16 cellular contexts compared by ENCODE assay signal in genomic region chr15:90540768-90541167, GRCh38. TPM values are rescaled to one million over a fixed set of nuclear protein-coding genes. Genes with fewer than 3 reads are reported as not detected.
DNase-seq lines count a peak whose midpoint lies in the region; ATAC-seq and TF ChIP-seq lines count a peak whose summit lies in the region.
"Had no signal": no experiment of that assay in that cellular context is flagged by ENCODE, and none has a peak within 500 bp of the region (broad histone marks: within the 10 kb centered on the region; RNA-seq: fewer than 3 reads in every experiment).

No MANE protein-coding gene starts in this region.

- peak overlapping the region; percentile 23 for H3K4me3 Mint-ChIP-seq in activated naive CD4-positive, alpha-beta T cell treated with anti-CD3 and anti-CD28 coated beads, Interleukin-2, amount 50 U/mL, for 24 hours
- peak overlapping the region; percentile 15 for H3K4me3 Mint-ChIP-seq in activated T-helper 2 cell treated with anti-CD3 and anti-CD28 coated beads, Interferon-gamma antibody, Interleukin-2, Interleukin-4, amounts not matched to agents 10 μg/mL and 5 μg/mL and 100 μg/mL, durations not matched to agents 14 hours and 24 hours and 36 hours (ENCODE audit: low read depth)
- peak overlapping the region in 7 of 10 donors; percentile 48 to 83 (median 53) for H3K4me3 Mint-ChIP-seq in naive thymus-derived CD8-positive, alpha-beta T cell
- H3K4me3 Mint-ChIP-seq in MCF 10A (ENCODE audit: unreplicated experiment) = no peak overlapping the region

- H3K9me3 Mint-ChIP-seq in activated naive CD4-positive, alpha-beta T cell treated with anti-CD3 and anti-CD28 coated beads, Interleukin-2, amount 50 U/mL, for 24 hours = no peaks in the 10 kb centered on the region
- no peaks in the 10 kb centered on the region for H3K9me3 Mint-ChIP-seq in activated T-helper 2 cell treated with anti-CD3 and anti-CD28 coated beads, Interferon-gamma antibody, Interleukin-2, Interleukin-4, amounts not matched to agents 10 μg/mL and 5 μg/mL and 100 μg/mL, durations not matched to agents 14 hours and 24 hours and 36 hours
- no peaks in the 10 kb centered on the region for H3K9me3 Mint-ChIP-seq in naive thymus-derived CD8-positive, alpha-beta T cell
- no peaks in the 10 kb centered on the region for H3K9me3 Mint-ChIP-seq in MCF 10A (ENCODE audit: unreplicated experiment)

- TF ChIP-seq RAD21 in SK-N-SH (IDR thresholded peaks at IDR 0.05; ENCODE audit: low read length) = no peak

- BruUV-seq in MCF 10A (replicated peaks; lab: Mats Ljungman, UMichigan) = no TSS peak

- no peaks in the 10 kb centered on the region for H3K27me3 ChIP-seq in SK-N-SH (ENCODE audit: insufficient read depth)
- H3K27me3 ChIP-seq: BLaER1 had no signal

- H3K4me2 ChIP-seq in SK-N-SH = no peak overlapping the region
- H3K4me2 ChIP-seq: BLaER1 had no signal

- no peak overlapping the region for H3K9ac ChIP-seq in SK-N-SH
- H3K9ac ChIP-seq: BLaER1 had no signal

- DNase-seq in SK-N-SH (peak; percentile 43), MCF 10A (ENCODE audit: unreplicated experiment) (no peak), AG20443 (ENCODE audit: low spot score) (no peak)
- no peak for DNase-seq in activated naive CD4-positive, alpha-beta T cell treated with Interleukin-2 at 50 U/mL for 16 hours
- DNase-seq in activated T-helper 2 cell treated with anti-CD3 and anti-CD28 coated beads, Interferon-gamma antibody, Interleukin-2, Interleukin-4, amounts not matched to agents 10 μg/mL and 5 μg/mL and 100 μg/mL, durations not matched to agents 14 hours and 24 hours and 36 hours (ENCODE audit: low spot score) = no peak
- DNase-seq in naive thymus-derived CD8-positive, alpha-beta T cell = peak in 1 of 10 donors; percentile 4
- DNase-seq: Caco-2, H7, Karpas-422, NCI-H187 treated with DMSO at 0.1 percent for 48 hours, NCI-H774 had no signal

- H3K4me1 ChIP-seq in SK-N-SH (ENCODE audit: control insufficient read depth in 1 of 2, insufficient read depth in 2 of 2, low read depth in 1 of 2, low read length in 1 of 2) = peaks cover 9 to 12% of the 10 kb centered on the region in 2 experiments; a peak in 3 of 4 replicates
- H3K4me1 ChIP-seq: BLaER1 had no signal

- TF ChIP-seq CTCF in SK-N-SH (IDR thresholded peaks at IDR 0.05) (no peak), MCF 10A (IDR thresholded peaks at IDR 0.05; ENCODE audit: unreplicated experiment) (no peak)

- no peaks in the 10 kb centered on the region for H3K9me3 ChIP-seq in SK-N-SH
- H3K9me3 ChIP-seq: BLaER1, Caco-2 had no signal

- H4K20me1 ChIP-seq in SK-N-SH (ENCODE audit: insufficient read depth) = peaks cover 18% of the 10 kb centered on the region

- peaks cover 8 to 31% of the 10 kb centered on the region in 2 experiments for H3K36me3 ChIP-seq in SK-N-SH (replicated peaks in 1 of 2; ENCODE audit: control insufficient read depth in 1 of 2, insufficient read depth in 2 of 2, low read length in 1 of 2)

- peaks cover 88% of the 10 kb centered on the region for H3K4me1 Mint-ChIP-seq in activated naive CD4-positive, alpha-beta T cell treated with anti-CD3 and anti-CD28 coated beads, Interleukin-2, amount 50 U/mL, for 24 hours
- peaks cover 59% of the 10 kb centered on the region for H3K4me1 Mint-ChIP-seq in activated T-helper 2 cell treated with anti-CD3 and anti-CD28 coated beads, Interferon-gamma antibody, Interleukin-2, Interleukin-4, amounts not matched to agents 10 μg/mL and 5 μg/mL and 100 μg/mL, durations not matched to agents 14 hours and 24 hours and 36 hours (ENCODE audit: low read depth)
- peaks cover 28 to 78% (median 74%) of the 10 kb centered on the region in 4 donors for H3K4me1 Mint-ChIP-seq in naive thymus-derived CD8-positive, alpha-beta T cell
- peaks cover 8% of the 10 kb centered on the region for H3K4me1 Mint-ChIP-seq in MCF 10A (ENCODE audit: insufficient read depth, unreplicated experiment)

- H3K27ac Mint-ChIP-seq in activated naive CD4-positive, alpha-beta T cell treated with anti-CD3 and anti-CD28 coated beads, Interleukin-2, amount 50 U/mL, for 24 hours = peak overlapping the region; percentile 12
- no peak overlapping the region for H3K27ac Mint-ChIP-seq in activated T-helper 2 cell treated with anti-CD3 and anti-CD28 coated beads, Interferon-gamma antibody, Interleukin-2, Interleukin-4, amounts not matched to agents 10 μg/mL and 5 μg/mL and 100 μg/mL, durations not matched to agents 14 hours and 24 hours and 36 hours
- peak overlapping the region in 9 of 10 donors; percentile 57 to 85 (median 74) for H3K27ac Mint-ChIP-seq in naive thymus-derived CD8-positive, alpha-beta T cell
- no peak overlapping the region for H3K27ac Mint-ChIP-seq in MCF 10A (ENCODE audit: low read depth, unreplicated experiment)

- ATAC-seq in SK-N-SH treated with all-trans-retinoic acid at 6 μM for 48 hours = no peak
- ATAC-seq in naive thymus-derived CD8-positive, alpha-beta T cell = peak in 1 of 2 donors; percentile 21
- ATAC-seq: HepG2 had no signal

- H3K9me2 ChIP-seq in SK-N-SH = no peaks in the 10 kb centered on the region

- peak in 1 of 2 experiments; percentile 60; a peak in 1 of 4 replicates for TF ChIP-seq EP300 in SK-N-SH (IDR thresholded peaks at IDR 0.05; ENCODE audit: borderline replicate concordance in 1 of 2, low read depth in 1 of 2, low read length in 1 of 2)

- H2AFZ ChIP-seq in SK-N-SH (ENCODE audit: low read depth) = no peak overlapping the region

- H3K36me3 Mint-ChIP-seq in activated naive CD4-positive, alpha-beta T cell treated with anti-CD3 and anti-CD28 coated beads, Interleukin-2, amount 50 U/mL, for 24 hours = peaks cover 13% of the 10 kb centered on the region
- peaks cover 78% of the 10 kb centered on the region for H3K36me3 Mint-ChIP-seq in activated T-helper 2 cell treated with anti-CD3 and anti-CD28 coated beads, Interferon-gamma antibody, Interleukin-2, Interleukin-4, amounts not matched to agents 10 μg/mL and 5 μg/mL and 100 μg/mL, durations not matched to agents 14 hours and 24 hours and 36 hours (ENCODE audit: low read depth)
- H3K36me3 Mint-ChIP-seq in naive thymus-derived CD8-positive, alpha-beta T cell = peaks cover 0 to 59% (median 6%) of the 10 kb centered on the region in 3 donors
- H3K36me3 Mint-ChIP-seq in MCF 10A (ENCODE audit: insufficient read depth, unreplicated experiment) = peaks cover 26% of the 10 kb centered on the region

- intact Hi-C loops in activated T-helper 2 cell treated with anti-CD3 and anti-CD28 coated beads, Interferon-gamma antibody, Interleukin-2, Interleukin-4, amounts not matched to agents 10 μg/mL and 5 μg/mL and 100 μg/mL, durations not matched to agents 14 hours and 24 hours and 36 hours (cut with micrococcal nuclease) = no loop called here
- intact Hi-C loops in MCF 10A (cut with micrococcal nuclease) = no loop called here

- H3K4me3 ChIP-seq in SK-N-SH (ENCODE audit: low read depth in 2 of 2, low read length in 1 of 2) = no peak overlapping the region
- H3K4me3 ChIP-seq: BLaER1 had no signal

- WGBS in SK-N-SH (ENCODE audit: low lambda C conversion rate) = 67% methylated on average over 3 of the region's 3 CpGs

- H3F3A ChIP-seq in SK-N-SH (replicated peaks; ENCODE audit: insufficient read depth) = peaks cover 11% of the 10 kb centered on the region

- peak overlapping the region in 1 of 2 experiments; percentile 62; a peak in 2 of 4 replicates for H3K27ac ChIP-seq in SK-N-SH (ENCODE audit: low read depth in 2 of 2, low read length in 1 of 2)
- H3K27ac ChIP-seq: 22Rv1, BLaER1 had no signal

- CTCF ChIA-PET in SK-N-SH (lab: Yijun Ruan, JAX) (interaction anchor here (1.2 to 1.9 kb wide), 2 partner anchors 20 to 85 kb away, joined by 3 to 5 read pairs; no protein-coding TSS in a partner anchor), MCF 10A (lab: Yijun Ruan, JAX) (interaction anchor here (0.6 to 1.9 kb wide), 2 partner anchors 10 to 15 kb away, joined by 3 to 8 read pairs; no protein-coding TSS in a partner anchor)

- no peaks in the 10 kb centered on the region for H3K27me3 Mint-ChIP-seq in activated naive CD4-positive, alpha-beta T cell treated with anti-CD3 and anti-CD28 coated beads, Interleukin-2, amount 50 U/mL, for 24 hours
- no peaks in the 10 kb centered on the region for H3K27me3 Mint-ChIP-seq in activated T-helper 2 cell treated with anti-CD3 and anti-CD28 coated beads, Interferon-gamma antibody, Interleukin-2, Interleukin-4, amounts not matched to agents 10 μg/mL and 5 μg/mL and 100 μg/mL, durations not matched to agents 14 hours and 24 hours and 36 hours (ENCODE audit: low read depth)
- no peaks in the 10 kb centered on the region for H3K27me3 Mint-ChIP-seq in naive thymus-derived CD8-positive, alpha-beta T cell
- H3K27me3 Mint-ChIP-seq in MCF 10A (ENCODE audit: insufficient read depth, unreplicated experiment) = no peaks in the 10 kb centered on the region

- peaks cover 85% of the 10 kb centered on the region for H3K79me2 ChIP-seq in SK-N-SH (ENCODE audit: insufficient read depth)

- POLR2A ChIA-PET in SK-N-SH (lab: Yijun Ruan, JAX) (no interaction called here), MCF 10A (lab: Yijun Ruan, JAX) (interaction anchor here (0.6 to 1.2 kb wide), 2 partner anchors 10 to 54 kb away, joined by 3 read pairs; no protein-coding TSS in a partner anchor)
- POLR2A ChIA-PET in naive thymus-derived CD8-positive, alpha-beta T cell (lab: Charles Lee) = interaction anchor here (0.9 to 1.0 kb wide), 2 partner anchors 18 to 118 kb away, joined by 3 to 4 read pairs; no protein-coding TSS in a partner anchor

TF ChIP-seq in SK-N-SH, 30 proteins besides CTCF, POLR2A, EP300 and RAD21 (continues in another document):
- no peak for TF ChIP-seq FOSL2 (IDR thresholded peaks at IDR 0.05; ENCODE audit: borderline replicate concordance, low read depth)
- no peak for TF ChIP-seq SIN3A (IDR thresholded peaks at IDR 0.05; ENCODE audit: borderline replicate concordance, low read depth, low read length)
- no peak for TF ChIP-seq POLR2AphosphoS5 (IDR thresholded peaks at IDR 0.05; ENCODE audit: low read depth, low read length)
- TF ChIP-seq MEF2A (IDR thresholded peaks at IDR 0.05; ENCODE audit: borderline replicate concordance, low read depth) = no peak
- peak; percentile 81 for TF ChIP-seq RCOR1 (IDR thresholded peaks at IDR 0.05; ENCODE audit: low read length)

TF ChIP-seq in SK-N-SH treated with all-trans-retinoic acid at 6 μM for 48 hours, 23 proteins besides CTCF, POLR2A, EP300 and RAD21 (continues in another document):
- no peak for TF ChIP-seq CSDC2 (CRISPR knock-in tag; IDR thresholded peaks at IDR 0.05)
- TF ChIP-seq RARB (CRISPR knock-in tag; IDR thresholded peaks at IDR 0.05) = no peak
- TF ChIP-seq ESRRG (CRISPR knock-in tag; IDR thresholded peaks at IDR 0.05) = no peak
- no peak for TF ChIP-seq GLIS3 (CRISPR knock-in tag; IDR thresholded peaks at IDR 0.05)

RNA-seq across cellular contexts. Expression of gene CRTC3, which starts 11.0 kb away (rescaled TPM):
- polyA plus RNA-seq in SK-N-SH (2012; rRNA removed) = 16.7 TPM in 2 replicates
- polyA plus RNA-seq in SK-N-SH (2012; cell fraction: cytosol; rRNA removed) = 9.5 and 12.3 TPM in 2 replicates
- polyA plus RNA-seq in SK-N-SH (2012; cell fraction: nucleus; rRNA removed) = 31.4 and 40.2 TPM in 2 replicates
- total RNA-seq in activated T-helper 2 cell treated with anti-CD3 and anti-CD28 coated beads, Interferon-gamma antibody, Interleukin-2, Interleukin-4, amounts not matched to agents 10 μg/mL and 5 μg/mL and 100 μg/mL, durations not matched to agents 14 hours and 24 hours and 36 hours = 59.7 and 61.8 TPM in 2 replicates
- 100 to 1,000 TPM; 102 to 110 TPM for total RNA-seq in naive thymus-derived CD8-positive, alpha-beta T cell
- polyA plus RNA-seq in naive thymus-derived CD8-positive, alpha-beta T cell = 10 to 100 TPM; 21.9 to 51.1 (median 33.5) TPM
- total RNA-seq in MCF 10A (2022) = 22.6 and 25.9 TPM in 2 replicates

Comparison
In these comparisons a context has a peak if more than half of its experiments do, and no peak if none do; other contexts are left out.
1. H3K27ac Mint-ChIP-seq: peak in activated naive CD4-positive, alpha-beta T cell treated with anti-CD3 and anti-CD28 coated beads, Interleukin-2, amount 50 U/mL, for 24 hours (single experiment) and naive thymus-derived CD8-positive, alpha-beta T cell (9 of 10); none in activated T-helper 2 cell treated with anti-CD3 and anti-CD28 coated beads, Interferon-gamma antibody, Interleukin-2, Interleukin-4, amounts not matched to agents 10 μg/mL and 5 μg/mL and 100 μg/mL, durations not matched to agents 14 hours and 24 hours and 36 hours (single experiment) and MCF 10A (single experiment).